Comparison of ENCODE assay signal across 30 cellular contexts in genomic region chr2:200360364-200360763, GRCh38. TPM values are rescaled to one million over a fixed set of nuclear protein-coding genes. Genes with fewer than 3 reads are reported as not detected.
A peak's percentile ranks its signal among the peaks of the same experiment; 100 is the strongest.
DNase-seq lines count a peak whose midpoint lies in the region; ATAC-seq and TF ChIP-seq lines count a peak whose summit lies in the region.
"Had no signal": no experiment of that assay in that cellular context is flagged by ENCODE, and none has a peak within 500 bp of the region (broad histone marks: within the 10 kb centered on the region; RNA-seq: fewer than 3 reads in every experiment).

No MANE protein-coding gene starts in this region.

- DNase-seq in IMR-90 (no peak), NCI-H345 treated with DMSO at 0.1 percent for 48 hours (lab: John Stamatoyannopoulos, UW; ENCODE audit: unreplicated experiment) (peak; percentile 47), SHP77 (lab: John Stamatoyannopoulos, UW) (peak; percentile 68 to 74), mesothelial cell of epicardium (ENCODE audit: low spot score in 2 of 2, unreplicated experiment in 2 of 2) (no peak), Karpas-422 (no peak), dorsolateral prefrontal cortex (no peak)
- DNase-seq in activated T-helper 2 cell treated with anti-CD3 and anti-CD28 coated beads, Interferon-gamma antibody, Interleukin-2, Interleukin-4, amounts not matched to agents 10 μg/mL and 5 μg/mL and 100 μg/mL, durations not matched to agents 14 hours and 24 hours and 36 hours (ENCODE audit: low spot score), result no peak
- DNase-seq: activated CD4-positive, alpha-beta T cell treated with anti-CD3 and anti-CD28 coated beads, Interleukin-2, amount 10 ng/mL, durations not matched to agents 24 days and 14 days; activated gamma-delta T cell; activated naive CD8-positive, alpha-beta T cell treated with anti-CD3 and anti-CD28 coated beads, Interleukin-2, amount 10 ng/mL, durations not matched to agents 7 days and 5 days; aorta; C1 segment of cervical spinal cord; DMS79 treated with DMSO at 0.1 percent for 48 hours; effector CD4-positive, alpha-beta T cell; GDM1; HCEC 1CT; hypothalamus; left lung; NCI-H2081; NCI-H446; pancreas; Peyer's patch; small intestine; stimulated activated naive CD4-positive, alpha-beta T cell treated with Interleukin-2 at 50 U/mL for 16 hours; SW 1271; T-helper 9 cell had no signal

- H3K36me3 ChIP-seq in IMR-90 (ENCODE audit: control insufficient read depth, insufficient read depth, low read length) (peaks cover 5% of the 10 kb centered on the region; the same call in 1 of the 2 replicates), Karpas-422 (ENCODE audit: insufficient read depth, low read length) (no peaks in the 10 kb centered on the region)
- H3K36me3 ChIP-seq: left lung, pancreas, Peyer's patch, suprapubic skin had no signal

- H3K18ac ChIP-seq in IMR-90 (ENCODE audit: low read depth, low read length), result no peak overlapping the region

- no peaks in the 10 kb centered on the region for H3K27me3 Mint-ChIP-seq in mesothelial cell of epicardium (ENCODE audit: low read depth)
- no peaks in the 10 kb centered on the region for H3K27me3 Mint-ChIP-seq in activated T-helper 2 cell treated with anti-CD3 and anti-CD28 coated beads, Interferon-gamma antibody, Interleukin-2, Interleukin-4, amounts not matched to agents 10 μg/mL and 5 μg/mL and 100 μg/mL, durations not matched to agents 14 hours and 24 hours and 36 hours (ENCODE audit: low read depth)
- H3K27me3 Mint-ChIP-seq: activated CD4-positive, alpha-beta T cell treated with anti-CD3 and anti-CD28 coated beads, Interleukin-2, amount 10 ng/mL, durations not matched to agents 24 days and 14 days had no signal

- H3K9ac ChIP-seq in IMR-90 (ENCODE audit: low read depth, low read length), result no peak overlapping the region
- H3K9ac ChIP-seq in Karpas-422 (ENCODE audit: low read length), result no peak overlapping the region

- H3K27me3 ChIP-seq in IMR-90 (ENCODE audit: control insufficient read depth, insufficient read depth, low read length) (no peaks in the 10 kb centered on the region), Karpas-422 (ENCODE audit: low read length) (no peaks in the 10 kb centered on the region), dorsolateral prefrontal cortex (no peaks in the 10 kb centered on the region)
- H3K27me3 ChIP-seq: left lung, pancreas, Peyer's patch, suprapubic skin had no signal

- H2AFZ ChIP-seq in IMR-90 (replicated peaks; ENCODE audit: low read length, poor library complexity) (no peak overlapping the region), Karpas-422 (ENCODE audit: low read length) (no peak overlapping the region)

- TF ChIP-seq CTCF in IMR-90 (conservative IDR thresholded peaks at IDR 0.05; ENCODE audit: low read depth, low read length) (no peak), mesothelial cell of epicardium (IDR thresholded peaks at IDR 0.05; ENCODE audit: unreplicated experiment) (no peak), dorsolateral prefrontal cortex (IDR thresholded peaks at IDR 0.05 in 54 of 56, conservative IDR thresholded peaks at IDR 0.05 in 2 of 56; ENCODE audit: low read depth in 1 of 56, partially characterized antibody in 56 of 56) (no peak)

- H3K4me1 ChIP-seq in IMR-90 (ENCODE audit: control insufficient read depth, insufficient read depth, low read length), result peaks cover 10% of the 10 kb centered on the region
- H3K4me1 ChIP-seq in Karpas-422 (ENCODE audit: low read length), result no peaks in the 10 kb centered on the region
- H3K4me1 ChIP-seq: left lung, pancreas, Peyer's patch had no signal

- CTCF ChIA-PET in IMR-90 (lab: Yijun Ruan, JAX), result no interaction called here

- no peak overlapping the region for H2BK20ac ChIP-seq in IMR-90 (ENCODE audit: low read depth, low read length)

- H3K9me3 ChIP-seq in IMR-90 (ENCODE audit: control insufficient read depth, insufficient read depth, low read length), result no peaks in the 10 kb centered on the region
- no peaks in the 10 kb centered on the region for H3K9me3 ChIP-seq in Karpas-422 (ENCODE audit: low read length)
- H3K9me3 ChIP-seq: left lung, pancreas, Peyer's patch, suprapubic skin had no signal

- H3K36me3 Mint-ChIP-seq in mesothelial cell of epicardium, result no peaks in the 10 kb centered on the region
- H3K36me3 Mint-ChIP-seq in activated T-helper 2 cell treated with anti-CD3 and anti-CD28 coated beads, Interferon-gamma antibody, Interleukin-2, Interleukin-4, amounts not matched to agents 10 μg/mL and 5 μg/mL and 100 μg/mL, durations not matched to agents 14 hours and 24 hours and 36 hours (ENCODE audit: low read depth), result peaks cover under 1% of the 10 kb centered on the region
- H3K36me3 Mint-ChIP-seq: memory B cell had no signal

- intact Hi-C loops in IMR-90 (cut with micrococcal nuclease), result no loop called here
- intact Hi-C loops in activated T-helper 2 cell treated with anti-CD3 and anti-CD28 coated beads, Interferon-gamma antibody, Interleukin-2, Interleukin-4, amounts not matched to agents 10 μg/mL and 5 μg/mL and 100 μg/mL, durations not matched to agents 14 hours and 24 hours and 36 hours (cut with micrococcal nuclease), result no loop called here
- intact Hi-C loops in dorsolateral prefrontal cortex (cut with DNase I), result no loop called here

- H3K4me3 ChIP-seq in IMR-90 (ENCODE audit: insufficient read depth, low read depth, low read length) (no peak overlapping the region), Karpas-422 (ENCODE audit: low read length) (no peak overlapping the region), dorsolateral prefrontal cortex (no peak overlapping the region)
- H3K4me3 ChIP-seq: left lung, pancreas, Peyer's patch, suprapubic skin had no signal

- H2BK120ac ChIP-seq in IMR-90 (ENCODE audit: low read depth, low read length), result no peak overlapping the region

- no CpG with 5 or more reads among the region's 5 CpGs for WGBS in IMR-90 (ENCODE audit: extremely low coverage in 2 of 2, insufficient read length in 1 of 2), 2 experiments

- no peak overlapping the region for H2BK15ac ChIP-seq in IMR-90 (ENCODE audit: low read depth, low read length)

- H4K91ac ChIP-seq in IMR-90 (ENCODE audit: insufficient read depth, low read depth, low read length), result no peak overlapping the region

- POLR2A ChIA-PET in IMR-90 (lab: Charles Lee; ENCODE audit: unreplicated experiment), result no interaction called here

- H3K56ac ChIP-seq in IMR-90 (ENCODE audit: extremely low read depth, insufficient read depth, low read length), result no peak overlapping the region

- dilution Hi-C loops in IMR-90 (cut with HindIII; ENCODE audit: low sequenced_read_pairs, unreplicated experiment), result no loop called here

- no peak overlapping the region for H4K8ac ChIP-seq in IMR-90 (ENCODE audit: low read depth in 2 of 2, low read length in 2 of 2)

- no peak overlapping the region for H3K4me3 Mint-ChIP-seq in mesothelial cell of epicardium
- H3K4me3 Mint-ChIP-seq in activated T-helper 2 cell treated with anti-CD3 and anti-CD28 coated beads, Interferon-gamma antibody, Interleukin-2, Interleukin-4, amounts not matched to agents 10 μg/mL and 5 μg/mL and 100 μg/mL, durations not matched to agents 14 hours and 24 hours and 36 hours (ENCODE audit: low read depth), result no peak overlapping the region
- H3K4me3 Mint-ChIP-seq: activated CD4-positive, alpha-beta T cell treated with anti-CD3 and anti-CD28 coated beads, Interleukin-2, amount 10 ng/mL, durations not matched to agents 24 days and 14 days; activated naive CD8-positive, alpha-beta T cell treated with anti-CD3 and anti-CD28 coated beads, Interleukin-2, amount 10 ng/mL, durations not matched to agents 7 days and 5 days; memory B cell had no signal

- H3K14ac ChIP-seq in IMR-90 (replicated peaks; ENCODE audit: low read depth, low read length), result peak overlapping the region; percentile 12; the same call in 1 of the 2 replicates

- H3K23ac ChIP-seq in IMR-90 (ENCODE audit: low read depth, low read length), result no peak overlapping the region

- in situ Hi-C loops in IMR-90 (cut with MboI; ENCODE audit: low sequenced_read_pairs), result no loop called here

- ATAC-seq in IMR-90 (ENCODE audit: low read depth) (no peak), HG03565 (IDR thresholded peaks at IDR 0.05; ENCODE audit: unreplicated experiment) (no peak)
- ATAC-seq: left lung had no signal

- no peaks in the 10 kb centered on the region for H3K79me2 ChIP-seq in Karpas-422 (ENCODE audit: low read length)

- H2AK5ac ChIP-seq in IMR-90 (ENCODE audit: low read depth, low read length), result no peak overlapping the region

- peak overlapping the region; percentile 32 for H3K27ac Mint-ChIP-seq in mesothelial cell of epicardium
- H3K27ac Mint-ChIP-seq in activated T-helper 2 cell treated with anti-CD3 and anti-CD28 coated beads, Interferon-gamma antibody, Interleukin-2, Interleukin-4, amounts not matched to agents 10 μg/mL and 5 μg/mL and 100 μg/mL, durations not matched to agents 14 hours and 24 hours and 36 hours, result no peak overlapping the region
- H3K27ac Mint-ChIP-seq: activated CD4-positive, alpha-beta T cell treated with anti-CD3 and anti-CD28 coated beads, Interleukin-2, amount 10 ng/mL, durations not matched to agents 24 days and 14 days; activated naive CD8-positive, alpha-beta T cell treated with anti-CD3 and anti-CD28 coated beads, Interleukin-2, amount 10 ng/mL, durations not matched to agents 7 days and 5 days; memory B cell had no signal

- H2BK5ac ChIP-seq in IMR-90 (ENCODE audit: low read depth, low read length, poor library complexity, severe bottlenecking), result no peak overlapping the region

- H3K27ac ChIP-seq in IMR-90 (ENCODE audit: insufficient read depth, low read length), result no peak overlapping the region; the same call in 1 of the 2 replicates
- no peak overlapping the region for H3K27ac ChIP-seq in Karpas-422 (ENCODE audit: low read length)
- peak overlapping the region in 7 of 59 donors; percentile 3 to 59 (median 28) for H3K27ac ChIP-seq in dorsolateral prefrontal cortex
- H3K27ac ChIP-seq: left lung, pancreas, Peyer's patch, suprapubic skin, VCaP had no signal

- no peaks in the 10 kb centered on the region for H3K9me2 ChIP-seq in Karpas-422 (replicated peaks; ENCODE audit: insufficient read depth, low read length)

- TF ChIP-seq POLR2A in IMR-90 (IDR thresholded peaks at IDR 0.05; ENCODE audit: low read depth, low read length), result no peak

- H3K4me2 ChIP-seq in IMR-90 (ENCODE audit: low read depth, low read length) (no peak overlapping the region), Karpas-422 (ENCODE audit: low read depth, low read length, poor library complexity, severe bottlenecking) (no peak overlapping the region)

- peaks cover 29% of the 10 kb centered on the region for H3K9me1 ChIP-seq in IMR-90 (ENCODE audit: insufficient read depth, low read length)

- no peak overlapping the region for H2AK9ac ChIP-seq in IMR-90 (replicated peaks; ENCODE audit: low read depth, low read length, poor library complexity)

- H3K4me1 Mint-ChIP-seq in mesothelial cell of epicardium, result peaks cover 77% of the 10 kb centered on the region
- peaks cover 8% of the 10 kb centered on the region for H3K4me1 Mint-ChIP-seq in activated T-helper 2 cell treated with anti-CD3 and anti-CD28 coated beads, Interferon-gamma antibody, Interleukin-2, Interleukin-4, amounts not matched to agents 10 μg/mL and 5 μg/mL and 100 μg/mL, durations not matched to agents 14 hours and 24 hours and 36 hours (ENCODE audit: low read depth)
- H3K4me1 Mint-ChIP-seq: memory B cell had no signal

- H4K20me1 ChIP-seq in IMR-90 (ENCODE audit: insufficient read depth, low read length) (peaks cover 24% of the 10 kb centered on the region), Karpas-422 (ENCODE audit: insufficient read depth, low read depth, low read length) (no peaks in the 10 kb centered on the region)

- H3K79me1 ChIP-seq in IMR-90 (ENCODE audit: low read depth in 1 of 2, low read length in 2 of 2), result peaks cover 48 to 85% of the 10 kb centered on the region in 2 experiments

- H3K9me3 Mint-ChIP-seq in mesothelial cell of epicardium, result no peaks in the 10 kb centered on the region
- H3K9me3 Mint-ChIP-seq in activated T-helper 2 cell treated with anti-CD3 and anti-CD28 coated beads, Interferon-gamma antibody, Interleukin-2, Interleukin-4, amounts not matched to agents 10 μg/mL and 5 μg/mL and 100 μg/mL, durations not matched to agents 14 hours and 24 hours and 36 hours, result no peaks in the 10 kb centered on the region
- H3K9me3 Mint-ChIP-seq: activated CD4-positive, alpha-beta T cell treated with anti-CD3 and anti-CD28 coated beads, Interleukin-2, amount 10 ng/mL, durations not matched to agents 24 days and 14 days; activated naive CD8-positive, alpha-beta T cell treated with anti-CD3 and anti-CD28 coated beads, Interleukin-2, amount 10 ng/mL, durations not matched to agents 7 days and 5 days; memory B cell had no signal

- no peak overlapping the region for H3K4ac ChIP-seq in IMR-90 (ENCODE audit: low read depth, low read length)

- TF ChIP-seq RAD21 in IMR-90 (IDR thresholded peaks at IDR 0.05; ENCODE audit: low read length), result no peak

- no TSS peak for BruUV-seq in IMR-90 (replicated peaks; lab: Mats Ljungman, UMichigan)

- H4K5ac ChIP-seq in IMR-90 (ENCODE audit: low read depth, low read length), result no peak overlapping the region

RNA-seq across cellular contexts. Expression of gene SPATS2L, which starts 53.9 kb away (rescaled TPM):
- 118 and 145 TPM in 2 replicates for total RNA-seq in IMR-90 (2012; rRNA removed)
- polyA plus RNA-seq in IMR-90 (2012; rRNA removed), result 155 and 175 TPM in 2 replicates
- 85.4 and 86.8 TPM in 2 replicates for polyA plus RNA-seq in IMR-90 (2012; cell fraction: cytosol; rRNA removed)
- 65.5 and 124 TPM in 2 replicates for polyA plus RNA-seq in IMR-90 (2012; cell fraction: nucleus; rRNA removed; ENCODE audit: low replicate concordance)
- total RNA-seq in mesothelial cell of epicardium, result 78.6 to 84.8 TPM (median 83.7 TPM) in 3 replicates
- total RNA-seq in activated T-helper 2 cell treated with anti-CD3 and anti-CD28 coated beads, Interferon-gamma antibody, Interleukin-2, Interleukin-4, amounts not matched to agents 10 μg/mL and 5 μg/mL and 100 μg/mL, durations not matched to agents 14 hours and 24 hours and 36 hours, result 57.5 and 62.2 TPM in 2 replicates
- total RNA-seq in Karpas-422 (2014; rRNA removed; shearing (Covaris generic); ENCODE audit: low replicate concordance), result not detected in 2 replicates
- total RNA-seq in dorsolateral prefrontal cortex, result 100 to 1,000 TPM in 1 of 120 experiments, 10 to 100 TPM in 119; 43.6 to 101 (median 74.3) TPM

Comparison
In these comparisons a context has a peak if more than half of its experiments do, and no peak if none do; other contexts are left out.
1. DNase-seq: peak in NCI-H345 treated with DMSO at 0.1 percent for 48 hours (single experiment) and SHP77 (2 of 2); none in IMR-90 (single experiment), mesothelial cell of epicardium (0 of 2), activated T-helper 2 cell treated with anti-CD3 and anti-CD28 coated beads, Interferon-gamma antibody, Interleukin-2, Interleukin-4, amounts not matched to agents 10 μg/mL and 5 μg/mL and 100 μg/mL, durations not matched to agents 14 hours and 24 hours and 36 hours (single experiment), Karpas-422 (single experiment) and dorsolateral prefrontal cortex (0 of 10).
2. RNA of gene SPATS2L, which starts 53.9 kb away (total RNA-seq): 118 to 145 TPM in IMR-90, 78.6 to 84.8 TPM in mesothelial cell of epicardium, 43.6 to 101 TPM in dorsolateral prefrontal cortex and 57.5 to 62.2 TPM in activated T-helper 2 cell treated with anti-CD3 and anti-CD28 coated beads, Interferon-gamma antibody, Interleukin-2, Interleukin-4, amounts not matched to agents 10 μg/mL and 5 μg/mL and 100 μg/mL, durations not matched to agents 14 hours and 24 hours and 36 hours; not detected in Karpas-422; every median in the first group is over 10 times any median in the second.